In the genomic region with DNA sequence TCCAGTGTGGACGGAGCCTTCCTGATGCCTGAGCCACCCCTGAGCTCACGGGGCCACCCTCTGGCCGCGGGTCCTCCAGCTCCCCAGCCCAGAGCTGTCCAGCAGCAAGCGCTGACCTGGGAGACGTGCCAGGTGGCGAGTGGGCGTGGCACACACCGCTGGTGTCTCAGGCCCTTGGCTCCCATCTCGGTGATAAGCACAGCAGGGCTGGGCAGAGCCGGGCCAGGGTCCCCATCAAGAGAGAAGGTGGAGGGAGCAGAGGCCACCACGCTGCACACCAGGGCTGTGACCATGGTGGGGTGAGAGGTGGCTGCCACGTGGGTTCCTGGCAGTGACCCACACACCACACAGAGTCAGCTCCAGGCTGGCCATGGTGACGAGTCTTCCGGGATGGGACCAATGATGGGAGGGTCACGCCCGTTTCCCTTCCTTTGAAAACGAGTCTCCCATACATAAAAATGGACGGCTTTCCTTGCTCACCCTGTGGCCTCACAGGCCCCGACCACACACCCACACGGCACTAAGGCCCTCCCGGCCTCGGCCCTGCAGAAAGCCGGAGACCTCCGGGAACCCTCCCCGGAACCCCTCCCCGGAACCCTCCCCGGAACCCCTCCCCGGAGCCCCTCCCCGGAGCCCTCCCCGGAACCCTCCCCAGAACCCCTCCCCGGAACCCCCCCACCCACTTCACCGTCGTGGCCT, we compare ENCODE assay signal across 1 cellular context.
A peak's percentile ranks its signal among the peaks of the same experiment; 100 is the strongest.
TF ChIP-seq lines count a peak whose summit lies in the region.

No MANE protein-coding gene starts in this region.

TF ChIP-seq in HepG2, 621 proteins besides CTCF, POLR2A, EP300 and RAD21 (continued from another document and continues in another):
- TF ChIP-seq, protein P1, sequence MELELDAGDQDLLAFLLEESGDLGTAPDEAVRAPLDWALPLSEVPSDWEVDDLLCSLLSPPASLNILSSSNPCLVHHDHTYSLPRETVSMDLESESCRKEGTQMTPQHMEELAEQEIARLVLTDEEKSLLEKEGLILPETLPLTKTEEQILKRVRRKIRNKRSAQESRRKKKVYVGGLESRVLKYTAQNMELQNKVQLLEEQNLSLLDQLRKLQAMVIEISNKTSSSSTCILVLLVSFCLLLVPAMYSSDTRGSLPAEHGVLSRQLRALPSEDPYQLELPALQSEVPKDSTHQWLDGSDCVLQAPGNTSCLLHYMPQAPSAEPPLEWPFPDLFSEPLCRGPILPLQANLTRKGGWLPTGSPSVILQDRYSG (CRISPR knock-in tag; IDR thresholded peaks at IDR 0.05) = no peak
- TF ChIP-seq FIP1L1 (IDR thresholded peaks at IDR 0.05; ENCODE audit: borderline replicate concordance, insufficient read depth, low read depth, low read length) (no peak), ZNF549 (CRISPR knock-in tag; IDR thresholded peaks at IDR 0.05) (no peak), WIZ (CRISPR knock-in tag; IDR thresholded peaks at IDR 0.05) (peak; percentile 61), KDM2A (CRISPR knock-in tag; IDR thresholded peaks at IDR 0.05; ENCODE audit: borderline replicate concordance, low read depth) (peak; percentile 95), ETV5 (CRISPR knock-in tag; IDR thresholded peaks at IDR 0.05; ENCODE audit: borderline replicate concordance) (no peak), MEIS1 (CRISPR knock-in tag; IDR thresholded peaks at IDR 0.05; ENCODE audit: borderline replicate concordance) (no peak), CBX2 (IDR thresholded peaks at IDR 0.05; ENCODE audit: low read depth, low read length) (no peak), CBX2 (CRISPR knock-in tag; IDR thresholded peaks at IDR 0.05; ENCODE audit: low read depth) (no peak), SATB2 (CRISPR knock-in tag; IDR thresholded peaks at IDR 0.05) (no peak), KLF16 (CRISPR knock-in tag; IDR thresholded peaks at IDR 0.05) (peak in 1 of 2 experiments; percentile 92; a peak in 2 of 4 replicates), ZNF329 (CRISPR knock-in tag; IDR thresholded peaks at IDR 0.05; ENCODE audit: low read depth) (no peak), BRCA1 (CRISPR knock-in tag; IDR thresholded peaks at IDR 0.05) (no peak), PHF5A (CRISPR knock-in tag; IDR thresholded peaks at IDR 0.05; ENCODE audit: low read depth, unreplicated experiment) (no peak), SMYD3 (CRISPR knock-in tag; IDR thresholded peaks at IDR 0.05) (no peak), ZNF841 (CRISPR knock-in tag; IDR thresholded peaks at IDR 0.05; ENCODE audit: borderline replicate concordance) (no peak), ELF4 (CRISPR knock-in tag; IDR thresholded peaks at IDR 0.05; ENCODE audit: borderline replicate concordance) (no peak), MXD4 (CRISPR knock-in tag; IDR thresholded peaks at IDR 0.05) (peak; percentile 88), RELA (CRISPR knock-in tag; IDR thresholded peaks at IDR 0.05) (no peak), NCOA5 (CRISPR knock-in tag; IDR thresholded peaks at IDR 0.05) (peak; percentile 88; the same call in 1 of the 2 replicates), KDM3A (CRISPR knock-in tag; IDR thresholded peaks at IDR 0.05; ENCODE audit: low read depth) (0 out of 2 replicates have a peak, but pooled peaks have one; percentile 52), CC2D1A (CRISPR knock-in tag; IDR thresholded peaks at IDR 0.05) (no peak), ZNF605 (CRISPR knock-in tag; IDR thresholded peaks at IDR 0.05) (no peak; the same call in 1 of the 2 replicates), ZNF563 (CRISPR knock-in tag; IDR thresholded peaks at IDR 0.05) (peak; percentile 61; the same call in 1 of the 2 replicates), ZNF350 (CRISPR knock-in tag; IDR thresholded peaks at IDR 0.05; ENCODE audit: borderline replicate concordance, low read depth) (no peak), ZNF629 (CRISPR knock-in tag; conservative IDR thresholded peaks at IDR 0.05) (no peak), FOSL2 (CRISPR knock-in tag; IDR thresholded peaks at IDR 0.05) (peak; percentile 56; the same call in 1 of the 2 replicates), ZNF598 (CRISPR knock-in tag; IDR thresholded peaks at IDR 0.05; ENCODE audit: borderline replicate concordance) (0 out of 2 replicates have a peak, but pooled peaks have one; percentile 22), TP53 (CRISPR knock-in tag; conservative IDR thresholded peaks at IDR 0.05) (0 out of 2 replicates have a peak, but pooled peaks have one; percentile 57), TBX3 (IDR thresholded peaks at IDR 0.05; ENCODE audit: borderline replicate concordance) (no peak), ZNF263 (CRISPR knock-in tag; IDR thresholded peaks at IDR 0.05) (0 out of 2 replicates have a peak, but pooled peaks have one; percentile 22)
- TF ChIP-seq, protein P2, sequence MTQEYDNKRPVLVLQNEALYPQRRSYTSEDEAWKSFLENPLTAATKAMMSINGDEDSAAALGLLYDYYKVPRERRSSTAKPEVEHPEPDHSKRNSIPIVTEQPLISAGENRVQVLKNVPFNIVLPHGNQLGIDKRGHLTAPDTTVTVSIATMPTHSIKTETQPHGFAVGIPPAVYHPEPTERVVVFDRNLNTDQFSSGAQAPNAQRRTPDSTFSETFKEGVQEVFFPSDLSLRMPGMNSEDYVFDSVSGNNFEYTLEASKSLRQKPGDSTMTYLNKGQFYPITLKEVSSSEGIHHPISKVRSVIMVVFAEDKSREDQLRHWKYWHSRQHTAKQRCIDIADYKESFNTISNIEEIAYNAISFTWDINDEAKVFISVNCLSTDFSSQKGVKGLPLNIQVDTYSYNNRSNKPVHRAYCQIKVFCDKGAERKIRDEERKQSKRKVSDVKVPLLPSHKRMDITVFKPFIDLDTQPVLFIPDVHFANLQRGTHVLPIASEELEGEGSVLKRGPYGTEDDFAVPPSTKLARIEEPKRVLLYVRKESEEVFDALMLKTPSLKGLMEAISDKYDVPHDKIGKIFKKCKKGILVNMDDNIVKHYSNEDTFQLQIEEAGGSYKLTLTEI (CRISPR knock-in tag; conservative IDR thresholded peaks at IDR 0.05) = no peak
- TF ChIP-seq, protein P3, sequence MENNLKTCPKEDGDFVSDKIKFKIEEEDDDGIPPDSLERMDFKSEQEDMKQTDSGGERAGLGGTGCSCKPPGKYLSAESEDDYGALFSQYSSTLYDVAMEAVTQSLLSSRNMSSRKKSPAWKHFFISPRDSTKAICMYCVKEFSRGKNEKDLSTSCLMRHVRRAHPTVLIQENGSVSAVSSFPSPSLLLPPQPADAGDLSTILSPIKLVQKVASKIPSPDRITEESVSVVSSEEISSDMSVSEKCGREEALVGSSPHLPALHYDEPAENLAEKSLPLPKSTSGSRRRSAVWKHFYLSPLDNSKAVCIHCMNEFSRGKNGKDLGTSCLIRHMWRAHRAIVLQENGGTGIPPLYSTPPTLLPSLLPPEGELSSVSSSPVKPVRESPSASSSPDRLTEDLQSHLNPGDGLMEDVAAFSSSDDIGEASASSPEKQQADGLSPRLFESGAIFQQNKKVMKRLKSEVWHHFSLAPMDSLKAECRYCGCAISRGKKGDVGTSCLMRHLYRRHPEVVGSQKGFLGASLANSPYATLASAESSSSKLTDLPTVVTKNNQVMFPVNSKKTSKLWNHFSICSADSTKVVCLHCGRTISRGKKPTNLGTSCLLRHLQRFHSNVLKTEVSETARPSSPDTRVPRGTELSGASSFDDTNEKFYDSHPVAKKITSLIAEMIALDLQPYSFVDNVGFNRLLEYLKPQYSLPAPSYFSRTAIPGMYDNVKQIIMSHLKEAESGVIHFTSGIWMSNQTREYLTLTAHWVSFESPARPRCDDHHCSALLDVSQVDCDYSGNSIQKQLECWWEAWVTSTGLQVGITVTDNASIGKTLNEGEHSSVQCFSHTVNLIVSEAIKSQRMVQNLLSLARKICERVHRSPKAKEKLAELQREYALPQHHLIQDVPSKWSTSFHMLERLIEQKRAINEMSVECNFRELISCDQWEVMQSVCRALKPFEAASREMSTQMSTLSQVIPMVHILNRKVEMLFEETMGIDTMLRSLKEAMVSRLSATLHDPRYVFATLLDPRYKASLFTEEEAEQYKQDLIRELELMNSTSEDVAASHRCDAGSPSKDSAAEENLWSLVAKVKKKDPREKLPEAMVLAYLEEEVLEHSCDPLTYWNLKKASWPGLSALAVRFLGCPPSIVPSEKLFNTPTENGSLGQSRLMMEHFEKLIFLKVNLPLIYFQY (CRISPR knock-in tag; IDR thresholded peaks at IDR 0.05; ENCODE audit: borderline replicate concordance) = peak; percentile 29; the same call in 1 of the 2 replicates
- TF ChIP-seq, protein P4, sequence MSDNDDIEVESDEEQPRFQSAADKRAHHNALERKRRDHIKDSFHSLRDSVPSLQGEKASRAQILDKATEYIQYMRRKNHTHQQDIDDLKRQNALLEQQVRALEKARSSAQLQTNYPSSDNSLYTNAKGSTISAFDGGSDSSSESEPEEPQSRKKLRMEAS (IDR thresholded peaks at IDR 0.05) = no peak
- TF ChIP-seq, protein P5, sequence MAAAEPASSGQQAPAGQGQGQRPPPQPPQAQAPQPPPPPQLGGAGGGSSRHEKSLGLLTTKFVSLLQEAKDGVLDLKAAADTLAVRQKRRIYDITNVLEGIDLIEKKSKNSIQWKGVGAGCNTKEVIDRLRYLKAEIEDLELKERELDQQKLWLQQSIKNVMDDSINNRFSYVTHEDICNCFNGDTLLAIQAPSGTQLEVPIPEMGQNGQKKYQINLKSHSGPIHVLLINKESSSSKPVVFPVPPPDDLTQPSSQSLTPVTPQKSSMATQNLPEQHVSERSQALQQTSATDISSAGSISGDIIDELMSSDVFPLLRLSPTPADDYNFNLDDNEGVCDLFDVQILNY (CRISPR knock-in tag; conservative IDR thresholded peaks at IDR 0.05) = no peak
- TF ChIP-seq, protein P6, sequence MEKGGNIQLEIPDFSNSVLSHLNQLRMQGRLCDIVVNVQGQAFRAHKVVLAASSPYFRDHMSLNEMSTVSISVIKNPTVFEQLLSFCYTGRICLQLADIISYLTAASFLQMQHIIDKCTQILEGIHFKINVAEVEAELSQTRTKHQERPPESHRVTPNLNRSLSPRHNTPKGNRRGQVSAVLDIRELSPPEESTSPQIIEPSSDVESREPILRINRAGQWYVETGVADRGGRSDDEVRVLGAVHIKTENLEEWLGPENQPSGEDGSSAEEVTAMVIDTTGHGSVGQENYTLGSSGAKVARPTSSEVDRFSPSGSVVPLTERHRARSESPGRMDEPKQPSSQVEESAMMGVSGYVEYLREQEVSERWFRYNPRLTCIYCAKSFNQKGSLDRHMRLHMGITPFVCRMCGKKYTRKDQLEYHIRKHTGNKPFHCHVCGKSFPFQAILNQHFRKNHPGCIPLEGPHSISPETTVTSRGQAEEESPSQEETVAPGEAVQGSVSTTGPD (CRISPR knock-in tag; IDR thresholded peaks at IDR 0.05) = no peak
- TF ChIP-seq, protein P7, sequence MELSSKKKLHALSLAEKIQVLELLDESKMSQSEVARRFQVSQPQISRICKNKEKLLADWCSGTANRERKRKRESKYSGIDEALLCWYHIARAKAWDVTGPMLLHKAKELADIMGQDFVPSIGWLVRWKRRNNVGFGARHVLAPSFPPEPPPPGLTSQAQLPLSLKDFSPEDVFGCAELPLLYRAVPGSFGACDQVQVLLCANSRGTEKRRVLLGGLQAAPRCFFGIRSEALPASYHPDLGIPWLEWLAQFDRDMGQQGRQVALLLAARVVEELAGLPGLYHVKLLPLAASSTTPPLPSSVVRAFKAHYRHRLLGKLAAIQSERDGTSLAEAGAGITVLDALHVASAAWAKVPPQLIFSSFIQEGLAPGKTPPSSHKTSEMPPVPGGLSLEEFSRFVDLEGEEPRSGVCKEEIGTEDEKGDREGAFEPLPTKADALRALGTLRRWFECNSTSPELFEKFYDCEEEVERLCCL (CRISPR knock-in tag; IDR thresholded peaks at IDR 0.05; ENCODE audit: borderline replicate concordance) = 0 out of 2 replicates have a peak, but pooled peaks have one; percentile 60
- TF ChIP-seq, protein P8, sequence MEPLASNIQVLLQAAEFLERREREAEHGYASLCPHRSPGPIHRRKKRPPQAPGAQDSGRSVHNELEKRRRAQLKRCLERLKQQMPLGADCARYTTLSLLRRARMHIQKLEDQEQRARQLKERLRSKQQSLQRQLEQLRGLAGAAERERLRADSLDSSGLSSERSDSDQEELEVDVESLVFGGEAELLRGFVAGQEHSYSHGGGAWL (CRISPR knock-in tag; IDR thresholded peaks at IDR 0.05) = peak; percentile 71
- TF ChIP-seq, protein P9, sequence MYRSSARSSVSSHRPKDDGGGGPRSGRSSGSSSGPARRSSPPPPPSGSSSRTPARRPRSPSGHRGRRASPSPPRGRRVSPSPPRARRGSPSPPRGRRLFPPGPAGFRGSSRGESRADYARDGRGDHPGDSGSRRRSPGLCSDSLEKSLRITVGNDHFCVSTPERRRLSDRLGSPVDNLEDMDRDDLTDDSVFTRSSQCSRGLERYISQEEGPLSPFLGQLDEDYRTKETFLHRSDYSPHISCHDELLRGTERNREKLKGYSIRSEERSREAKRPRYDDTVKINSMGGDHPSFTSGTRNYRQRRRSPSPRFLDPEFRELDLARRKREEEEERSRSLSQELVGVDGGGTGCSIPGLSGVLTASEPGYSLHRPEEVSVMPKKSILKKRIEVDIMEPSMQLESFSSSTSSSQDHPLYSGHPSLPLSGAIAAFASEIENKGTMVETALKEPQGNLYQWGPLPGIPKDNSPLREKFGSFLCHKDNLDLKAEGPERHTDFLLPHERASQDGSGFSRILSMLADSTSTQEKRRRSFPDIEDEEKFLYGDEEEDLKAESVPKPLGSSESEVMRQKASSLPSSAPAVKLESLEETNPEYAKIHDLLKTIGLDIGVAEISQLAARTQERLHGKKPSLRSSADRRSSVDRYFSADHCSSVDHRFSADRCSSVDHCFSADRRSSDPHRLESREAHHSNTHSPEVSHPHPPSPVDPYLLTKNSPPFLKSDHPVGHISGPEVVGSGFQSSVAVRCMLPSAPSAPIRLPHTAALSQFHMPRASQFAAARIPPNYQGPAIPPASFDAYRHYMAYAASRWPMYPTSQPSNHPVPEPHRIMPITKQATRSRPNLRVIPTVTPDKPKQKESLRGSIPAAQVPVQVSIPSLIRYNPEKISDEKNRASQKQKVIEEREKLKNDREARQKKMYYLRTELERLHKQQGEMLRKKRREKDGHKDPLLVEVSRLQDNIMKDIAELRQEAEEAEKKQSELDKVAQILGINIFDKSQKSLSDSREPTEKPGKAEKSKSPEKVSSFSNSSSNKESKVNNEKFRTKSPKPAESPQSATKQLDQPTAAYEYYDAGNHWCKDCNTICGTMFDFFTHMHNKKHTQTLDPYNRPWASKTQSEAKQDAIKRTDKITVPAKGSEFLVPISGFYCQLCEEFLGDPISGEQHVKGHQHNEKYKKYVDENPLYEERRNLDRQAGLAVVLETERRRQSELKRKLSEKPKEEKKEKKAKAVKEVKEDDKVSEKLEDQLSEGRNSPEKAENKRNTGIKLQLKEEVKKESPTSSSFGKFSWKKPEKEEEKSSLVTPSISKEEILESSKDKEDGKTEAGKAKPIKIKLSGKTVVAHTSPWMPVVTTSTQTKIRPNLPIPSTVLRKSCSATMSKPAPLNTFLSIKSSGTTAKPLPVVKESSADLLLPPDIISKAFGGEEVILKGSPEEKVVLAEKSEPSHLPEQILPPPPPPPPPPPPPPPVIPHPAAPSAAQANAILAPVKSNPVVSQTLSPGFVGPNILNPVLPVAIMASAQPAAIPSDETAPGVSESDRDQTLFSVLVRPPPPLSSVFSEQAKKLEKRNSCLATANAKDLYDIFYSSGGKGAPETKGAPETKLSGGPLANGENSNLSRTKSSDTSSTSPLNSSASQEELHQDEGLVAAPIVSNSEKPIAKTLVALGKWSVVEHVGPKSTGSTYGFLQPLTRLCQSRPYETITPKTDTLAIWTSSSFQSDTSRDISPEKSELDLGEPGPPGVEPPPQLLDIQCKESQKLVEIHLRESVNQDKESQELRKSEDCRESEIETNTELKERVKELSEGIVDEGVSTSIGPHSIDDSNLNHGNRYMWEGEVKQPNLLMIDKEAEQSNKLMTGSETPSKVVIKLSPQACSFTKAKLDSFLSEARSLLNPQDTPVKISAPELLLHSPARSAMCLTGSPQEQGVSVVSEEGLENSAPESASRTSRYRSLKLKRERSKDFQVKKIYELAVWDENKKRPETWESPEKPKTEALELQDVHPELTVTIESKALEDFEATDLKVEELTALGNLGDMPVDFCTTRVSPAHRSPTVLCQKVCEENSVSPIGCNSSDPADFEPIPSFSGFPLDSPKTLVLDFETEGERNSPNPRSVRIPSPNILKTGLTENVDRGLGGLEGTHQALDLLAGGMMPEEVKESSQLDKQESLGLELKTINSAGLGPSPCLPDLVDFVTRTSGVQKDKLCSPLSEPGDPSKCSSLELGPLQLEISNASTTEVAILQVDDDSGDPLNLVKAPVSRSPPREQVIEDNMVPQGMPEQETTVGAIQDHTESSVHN (CRISPR knock-in tag; IDR thresholded peaks at IDR 0.05) = peak; percentile 22; the same call in 1 of the 2 replicates
